Comparison of ENCODE assay signal across 20 cellular contexts in the genomic region with DNA sequence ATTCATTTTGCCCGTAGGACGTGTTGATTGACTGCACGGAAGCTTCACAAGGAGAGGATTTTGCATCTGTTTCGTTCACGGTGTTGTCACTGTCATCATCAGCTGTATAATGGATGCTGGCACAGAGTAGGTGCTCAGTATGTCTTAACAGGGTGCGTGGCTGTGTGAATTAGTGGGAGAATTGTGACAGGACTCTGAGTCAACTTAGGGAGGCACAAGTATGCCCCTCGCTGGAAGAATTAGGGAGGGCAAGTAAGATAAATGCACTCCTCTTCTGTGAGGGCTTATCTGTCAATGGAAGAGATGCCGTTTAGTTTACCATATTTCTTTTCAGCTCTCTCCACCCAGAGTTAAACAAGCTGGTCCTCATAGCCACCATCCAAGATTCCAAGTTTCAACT.
A peak's percentile ranks its signal among the peaks of the same experiment; 100 is the strongest.
DNase-seq lines count a peak whose midpoint lies in the region; ATAC-seq and TF ChIP-seq lines count a peak whose summit lies in the region.
"Had no signal": no experiment of that assay in that cellular context is flagged by ENCODE, and none has a peak within 500 bp of the region (broad histone marks: within the 10 kb centered on the region; RNA-seq: fewer than 3 reads in every experiment).

No MANE protein-coding gene starts in this region.

- no peak overlapping the region for H3K4me3 Mint-ChIP-seq in neural progenitor cell

- no peaks in the 10 kb centered on the region for H3K36me3 ChIP-seq in H7 (replicated peaks; ENCODE audit: control insufficient read depth, insufficient read depth, low read length)
- no peaks in the 10 kb centered on the region for H3K36me3 ChIP-seq in brain microvascular endothelial cell (replicated peaks)
- H3K36me3 ChIP-seq in neural progenitor cell, result no peaks in the 10 kb centered on the region
- H3K36me3 ChIP-seq in suprapubic skin, result no peaks in the 10 kb centered on the region
- H3K36me3 ChIP-seq: colonic mucosa, gastroesophageal sphincter, transverse colon had no signal

- H3K27me3 ChIP-seq in H7 (ENCODE audit: control insufficient read depth, insufficient read depth, low read length), result no peaks in the 10 kb centered on the region
- no peaks in the 10 kb centered on the region for H3K27me3 ChIP-seq in brain microvascular endothelial cell (replicated peaks)
- H3K27me3 ChIP-seq in neural progenitor cell, result no peaks in the 10 kb centered on the region
- H3K27me3 ChIP-seq in suprapubic skin, result no peaks in the 10 kb centered on the region
- H3K27me3 ChIP-seq: colonic mucosa, gastroesophageal sphincter, transverse colon had no signal

- peak; percentile 61 for DNase-seq in H7
- peak; percentile 0 for DNase-seq in NCI-H526 treated with DMSO at 0.1 percent for 48 hours (lab: John Stamatoyannopoulos, UW)
- no peak for DNase-seq in brain microvascular endothelial cell
- DNase-seq in neural progenitor cell (ENCODE audit: low spot score), result peak; percentile 50
- no peak for DNase-seq in NCI-H1048 (lab: John Stamatoyannopoulos, UW)
- no peak for DNase-seq in suprapubic skin (ENCODE audit: low spot score in 2 of 2)
- DNase-seq: activated CD4-positive, alpha-beta T cell treated with anti-CD3 and anti-CD28 coated beads for 4 hours; activated gamma-delta T cell; colonic mucosa; GDM1; MV-4-11; NCI-H2081 treated with DMSO at 0.1 percent for 48 hours; psoas muscle; stimulated activated naive CD4-positive, alpha-beta T cell; transverse colon had no signal

- TF ChIP-seq CTCF in brain microvascular endothelial cell (IDR thresholded peaks at IDR 0.05; ENCODE audit: low read depth, low read length, missing control alignments), result peak; percentile 20
- TF ChIP-seq CTCF in neural progenitor cell (IDR thresholded peaks at IDR 0.05), result peak; percentile 54
- no peak for TF ChIP-seq CTCF in suprapubic skin (IDR thresholded peaks at IDR 0.05)

- WGBS in suprapubic skin, result 80% methylated on average over 8 of the region's 8 CpGs

- H3F3A ChIP-seq in neural progenitor cell (ENCODE audit: low read depth), result no peaks in the 10 kb centered on the region

- H3K79me2 ChIP-seq in neural progenitor cell (ENCODE audit: low read depth), result no peaks in the 10 kb centered on the region

- no peak overlapping the region for H3K27ac ChIP-seq in brain microvascular endothelial cell
- no peak overlapping the region for H3K27ac ChIP-seq in neural progenitor cell
- no peak overlapping the region for H3K27ac ChIP-seq in suprapubic skin
- H3K27ac ChIP-seq: C4-2B, colonic mucosa, gastroesophageal sphincter, psoas muscle, transverse colon had no signal

- H4K20me1 ChIP-seq in neural progenitor cell (ENCODE audit: low read depth), result no peaks in the 10 kb centered on the region

- in situ Hi-C loops in brain microvascular endothelial cell (cut with HindIII; ENCODE audit: low pct_ligation_motif_present, low sequenced_read_pairs), result no loop called here

- no peak for TF ChIP-seq POLR2A in suprapubic skin (IDR thresholded peaks at IDR 0.05)

- no peak overlapping the region for H3K27ac Mint-ChIP-seq in neural progenitor cell

- no peak overlapping the region for H2AFZ ChIP-seq in neural progenitor cell (replicated peaks)

- H3K4me3 ChIP-seq in H7 (ENCODE audit: insufficient read depth, low read depth, low read length) (no peak overlapping the region), brain microvascular endothelial cell (ENCODE audit: low read depth, low read length) (no peak overlapping the region), neural progenitor cell (no peak overlapping the region), suprapubic skin (no peak overlapping the region)
- H3K4me3 ChIP-seq: colonic mucosa, gastroesophageal sphincter, lung, psoas muscle, transverse colon had no signal

- H3K4me1 Mint-ChIP-seq in neural progenitor cell, result peaks cover 2% of the 10 kb centered on the region

- H3K4me2 ChIP-seq in neural progenitor cell, result no peak overlapping the region

- H3K9me3 ChIP-seq in neural progenitor cell (ENCODE audit: low read depth) (no peaks in the 10 kb centered on the region), suprapubic skin (peaks cover 3% of the 10 kb centered on the region)
- H3K9me3 ChIP-seq: colonic mucosa, gastroesophageal sphincter, psoas muscle, transverse colon had no signal

- H3K27me3 Mint-ChIP-seq in neural progenitor cell (ENCODE audit: insufficient read depth, low read depth), result peaks cover 4% of the 10 kb centered on the region

- H3K4me1 ChIP-seq in neural progenitor cell, result peaks cover 7% of the 10 kb centered on the region
- no peaks in the 10 kb centered on the region for H3K4me1 ChIP-seq in suprapubic skin
- H3K4me1 ChIP-seq: colonic mucosa, gastroesophageal sphincter, psoas muscle, transverse colon had no signal

- no peaks in the 10 kb centered on the region for H3K36me3 Mint-ChIP-seq in neural progenitor cell

- H3K9ac ChIP-seq in neural progenitor cell, result no peak overlapping the region

- ATAC-seq in HG03139 (IDR thresholded peaks at IDR 0.05; ENCODE audit: unreplicated experiment), result no peak
- ATAC-seq: gastroesophageal sphincter, psoas muscle, Right ventricle myocardium inferior had no signal

- H3K9me3 Mint-ChIP-seq in neural progenitor cell, result no peaks in the 10 kb centered on the region

- TF ChIP-seq EP300 in suprapubic skin (IDR thresholded peaks at IDR 0.05), result no peak

Comparison
In these comparisons a context has a peak if more than half of its experiments do, and no peak if none do; other contexts are left out.
1. DNase-seq: peak in H7 (single experiment), NCI-H526 treated with DMSO at 0.1 percent for 48 hours (single experiment) and neural progenitor cell (single experiment); none in brain microvascular endothelial cell (single experiment), NCI-H1048 (single experiment) and suprapubic skin (0 of 2).
2. CTCF ChIP-seq: peak in brain microvascular endothelial cell (single experiment) and neural progenitor cell (single experiment); none in suprapubic skin (0 of 2).